Comparison of ENCODE assay signal across 17 cellular contexts in genomic region chr2:189308056-189308790, GRCh38.
DNase-seq lines count a peak whose midpoint lies in the region; ATAC-seq and TF ChIP-seq lines count a peak whose summit lies in the region.
"Had no signal": no experiment of that assay in that cellular context is flagged by ENCODE, and none has a peak within 500 bp of the region (broad histone marks: within the 10 kb centered on the region; RNA-seq: fewer than 3 reads in every experiment).

No MANE protein-coding gene starts in this region.

- H3K4ac ChIP-seq in mesendoderm (ENCODE audit: low read depth, low read length), result peak overlapping the region; percentile 99

- peak overlapping the region; percentile 48 for H3K27ac Mint-ChIP-seq in activated naive CD8-positive, alpha-beta T cell
- H3K27ac Mint-ChIP-seq in activated naive CD8-positive, alpha-beta T cell treated with anti-CD3 and anti-CD28 coated beads for 36 hours, result no peak overlapping the region
- H3K27ac Mint-ChIP-seq: CD8-positive, alpha-beta memory T cell; HFFc6 had no signal

- no peak overlapping the region for H3K9ac ChIP-seq in Loucy (ENCODE audit: low read depth, low read length, poor library complexity, severe bottlenecking)
- H3K9ac ChIP-seq in mesendoderm (ENCODE audit: low read length), result no peak overlapping the region

- no peaks in the 10 kb centered on the region for H3K9me2 ChIP-seq in Loucy (replicated peaks; ENCODE audit: low read depth, low read length)

- no peak overlapping the region for H3K23ac ChIP-seq in mesendoderm (ENCODE audit: low read length)

- no peaks in the 10 kb centered on the region; the same call in 1 of the 2 replicates for H3F3A ChIP-seq in Loucy (ENCODE audit: low read depth)

- 0 out of 2 replicates have a peak overlapping the region, but pooled peaks have one; percentile 67 for H2AFZ ChIP-seq in Loucy (ENCODE audit: low read length)

- H3K4me1 Mint-ChIP-seq in activated naive CD8-positive, alpha-beta T cell (ENCODE audit: low read depth), result peaks cover 79% of the 10 kb centered on the region
- H3K4me1 Mint-ChIP-seq in activated naive CD8-positive, alpha-beta T cell treated with anti-CD3 and anti-CD28 coated beads for 36 hours, result peaks cover 59% of the 10 kb centered on the region
- H3K4me1 Mint-ChIP-seq: CD14-positive monocyte had no signal

- H2BK15ac ChIP-seq in mesendoderm (replicated peaks; ENCODE audit: low read depth), result no peak overlapping the region

- H3K36me3 Mint-ChIP-seq in activated naive CD8-positive, alpha-beta T cell, result peaks cover 8% of the 10 kb centered on the region
- H3K36me3 Mint-ChIP-seq in activated naive CD8-positive, alpha-beta T cell treated with anti-CD3 and anti-CD28 coated beads for 36 hours, result peaks cover 34% of the 10 kb centered on the region
- H3K36me3 Mint-ChIP-seq: CD14-positive monocyte had no signal

- no peak overlapping the region for H4K8ac ChIP-seq in mesendoderm (ENCODE audit: low read depth, low read length)

- H3K4me2 ChIP-seq in Loucy (ENCODE audit: low read depth, low read length, poor library complexity, severe bottlenecking) (no peak overlapping the region), mesendoderm (ENCODE audit: low read length) (no peak overlapping the region)

- peak overlapping the region; percentile 95 for H2BK5ac ChIP-seq in mesendoderm (ENCODE audit: low read length)

- no peaks in the 10 kb centered on the region for H3K36me3 ChIP-seq in Loucy (ENCODE audit: insufficient read depth, low read length)
- no peaks in the 10 kb centered on the region for H3K36me3 ChIP-seq in mesendoderm (ENCODE audit: control insufficient read depth, insufficient read depth, low read length)
- H3K36me3 ChIP-seq in heart right ventricle, result no peaks in the 10 kb centered on the region

- no peaks in the 10 kb centered on the region for H3K9me3 Mint-ChIP-seq in activated naive CD8-positive, alpha-beta T cell (ENCODE audit: low read depth)
- peaks cover 20% of the 10 kb centered on the region for H3K9me3 Mint-ChIP-seq in activated naive CD8-positive, alpha-beta T cell treated with anti-CD3 and anti-CD28 coated beads for 36 hours
- H3K9me3 Mint-ChIP-seq: CD8-positive, alpha-beta memory T cell; HFFc6 had no signal

- H3K4me3 Mint-ChIP-seq in activated naive CD8-positive, alpha-beta T cell, result no peak overlapping the region
- H3K4me3 Mint-ChIP-seq in activated naive CD8-positive, alpha-beta T cell treated with anti-CD3 and anti-CD28 coated beads for 36 hours, result no peak overlapping the region
- H3K4me3 Mint-ChIP-seq: CD14-positive monocyte; CD8-positive, alpha-beta memory T cell; HFFc6 had no signal

- no peaks in the 10 kb centered on the region for H3K79me2 ChIP-seq in Loucy (ENCODE audit: insufficient read depth, low read length)
- H3K79me2 ChIP-seq in mesendoderm (ENCODE audit: control insufficient read depth, insufficient read depth, low read length), result no peaks in the 10 kb centered on the region

- no peak for ATAC-seq in HG03460 (IDR thresholded peaks at IDR 0.05; ENCODE audit: unreplicated experiment)
- no peak for ATAC-seq in heart right ventricle

- peak overlapping the region; percentile 78 for H3K18ac ChIP-seq in mesendoderm (ENCODE audit: low read length)

- no peak for DNase-seq in activated naive CD8-positive, alpha-beta T cell treated with anti-CD3 and anti-CD28 coated beads for 36 hours
- DNase-seq in mesendoderm, result peak; percentile 95
- DNase-seq in SW 1271 (lab: John Stamatoyannopoulos, UW), result no peak
- DNase-seq in heart right ventricle, result no peak
- DNase-seq in occipital lobe (lab: John Stamatoyannopoulos, UW), result no peak
- DNase-seq: Caco-2; CD8-positive, alpha-beta memory T cell; DND-41; GF-D8; HCEC 1CT; HFFc6 had no signal

- H3K56ac ChIP-seq in mesendoderm (ENCODE audit: low read length), result peak overlapping the region; percentile 70

- H4K20me1 ChIP-seq in Loucy (ENCODE audit: insufficient read depth, low read length, poor library complexity, severe bottlenecking), result no peaks in the 10 kb centered on the region

- no peak overlapping the region for H2AK5ac ChIP-seq in mesendoderm (ENCODE audit: low read length)

- H3K4me1 ChIP-seq in Loucy (ENCODE audit: insufficient read depth, low read length, poor library complexity, severe bottlenecking) (peaks cover 34% of the 10 kb centered on the region), mesendoderm (ENCODE audit: control insufficient read depth, low read depth, low read length) (no peaks in the 10 kb centered on the region), heart right ventricle (no peaks in the 10 kb centered on the region)

- H3K27ac ChIP-seq in mesendoderm (ENCODE audit: low read depth, low read length) (peak overlapping the region; percentile 94), heart right ventricle (no peak overlapping the region)
- H3K27ac ChIP-seq: 22Rv1, HL-60 had no signal

- H2BK120ac ChIP-seq in mesendoderm (ENCODE audit: low read depth, low read length), result peak overlapping the region; percentile 99

- WGBS in mesendoderm (ENCODE audit: extremely low coverage, insufficient coverage, low lambda C conversion rate), result no CpG with 5 or more reads among the region's 3 CpGs
- WGBS in heart right ventricle, 2 donors, result 69 to 72% methylated on average over 3 of the region's 3 CpGs

- peak overlapping the region; percentile 35 for H4K5ac ChIP-seq in mesendoderm (ENCODE audit: low read length)

- H3K4me3 ChIP-seq in Loucy (ENCODE audit: low read length, poor library complexity, severe bottlenecking) (no peak overlapping the region), mesendoderm (ENCODE audit: low read length) (no peak overlapping the region), heart right ventricle (no peak overlapping the region)

- intact Hi-C loops in heart right ventricle (cut with DNase I), result no loop called here

- H3K79me1 ChIP-seq in mesendoderm (ENCODE audit: low read length), result no peaks in the 10 kb centered on the region

- no peaks in the 10 kb centered on the region for H3K9me3 ChIP-seq in Loucy (ENCODE audit: insufficient read depth, low read depth, low read length)
- no peaks in the 10 kb centered on the region for H3K9me3 ChIP-seq in heart right ventricle
- H3K9me3 ChIP-seq: Caco-2 had no signal

- H3K27me3 Mint-ChIP-seq in activated naive CD8-positive, alpha-beta T cell, result no peaks in the 10 kb centered on the region
- no peaks in the 10 kb centered on the region for H3K27me3 Mint-ChIP-seq in activated naive CD8-positive, alpha-beta T cell treated with anti-CD3 and anti-CD28 coated beads for 36 hours
- H3K27me3 Mint-ChIP-seq: CD8-positive, alpha-beta memory T cell had no signal

- H3K27me3 ChIP-seq in Loucy (ENCODE audit: insufficient read depth, low read length, poor library complexity, severe bottlenecking) (no peaks in the 10 kb centered on the region), mesendoderm (ENCODE audit: insufficient read depth, low read length, poor library complexity) (no peaks in the 10 kb centered on the region), heart right ventricle (no peaks in the 10 kb centered on the region)

- TF ChIP-seq CTCF in Loucy (conservative IDR thresholded peaks at IDR 0.05; ENCODE audit: low read length) (no peak), heart right ventricle (IDR thresholded peaks at IDR 0.05) (no peak)
